In the genomic region with DNA sequence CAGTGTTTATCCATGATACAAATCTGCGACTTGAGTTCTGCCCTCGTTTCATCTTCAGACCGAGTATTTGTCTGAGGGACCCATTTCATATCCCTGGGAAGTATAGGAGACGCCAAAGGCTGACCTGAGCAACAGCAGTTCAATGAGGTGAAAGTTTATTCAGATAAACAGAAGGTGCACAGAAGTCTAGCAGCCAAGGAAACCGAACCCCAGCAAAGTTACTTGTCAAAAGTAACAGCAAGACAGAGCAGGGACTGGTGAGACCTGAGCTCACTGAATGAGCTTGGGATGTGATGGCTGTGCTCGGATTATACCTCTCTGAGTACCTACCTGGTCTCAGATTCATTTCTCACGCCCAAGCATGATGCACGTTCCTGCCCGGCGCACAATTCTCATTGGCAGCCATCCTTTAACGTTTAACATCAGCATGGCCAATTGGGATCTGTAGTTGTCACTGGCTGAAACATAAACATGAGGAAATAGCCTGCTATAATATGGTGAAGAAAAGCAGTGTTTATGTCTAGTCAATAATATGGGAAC, we compare ENCODE assay signal across 1 cellular context.
TF ChIP-seq lines count a peak whose summit lies in the region.

No MANE protein-coding gene starts in this region.

TF ChIP-seq in SK-N-SH treated with all-trans-retinoic acid at 6 μM for 48 hours, 23 proteins besides CTCF, POLR2A, EP300 and RAD21 (continued from another document):
- no peak for TF ChIP-seq TOX (CRISPR knock-in tag; IDR thresholded peaks at IDR 0.05; ENCODE audit: borderline replicate concordance)
- TF ChIP-seq CSDC2 (CRISPR knock-in tag; IDR thresholded peaks at IDR 0.05): no peak
- TF ChIP-seq GLIS3 (CRISPR knock-in tag; IDR thresholded peaks at IDR 0.05): no peak
- TF ChIP-seq CREB5 (CRISPR knock-in tag; IDR thresholded peaks at IDR 0.05; ENCODE audit: low read depth): no peak
